22 cellular contexts compared by ENCODE assay signal in genomic region chr18:53753616-53754015, GRCh38.
DNase-seq lines count a peak whose midpoint lies in the region; ATAC-seq, FAIRE-seq and TF ChIP-seq lines count a peak whose summit lies in the region.
"Had no signal": no experiment of that assay in that cellular context is flagged by ENCODE, and none has a peak within 500 bp of the region (broad histone marks: within the 10 kb centered on the region; RNA-seq: fewer than 3 reads in every experiment).

No MANE protein-coding gene starts in this region.

- H3K79me1 ChIP-seq in mesendoderm (ENCODE audit: low read length) = no peaks in the 10 kb centered on the region

- no peaks in the 10 kb centered on the region for H3K9me3 ChIP-seq in endodermal cell (ENCODE audit: control insufficient read depth, low read length)
- H3K9me3 ChIP-seq in aorta (ENCODE audit: control insufficient read depth, low read length) = peaks cover 2% of the 10 kb centered on the region
- H3K9me3 ChIP-seq: Caco-2, SJCRH30 had no signal

- no peak for TF ChIP-seq CTCF in endodermal cell (conservative IDR thresholded peaks at IDR 0.05)

- H4K5ac ChIP-seq in mesendoderm (ENCODE audit: low read length) = no peak overlapping the region

- H3K27ac Mint-ChIP-seq in endodermal cell = no peak overlapping the region
- H3K27ac Mint-ChIP-seq: GM23338 had no signal

- no peak overlapping the region for H3K18ac ChIP-seq in mesendoderm (ENCODE audit: low read length)

- no peaks in the 10 kb centered on the region for H3K27me3 ChIP-seq in mesendoderm (ENCODE audit: insufficient read depth, low read length, poor library complexity)
- peaks cover 31% of the 10 kb centered on the region for H3K27me3 ChIP-seq in endodermal cell (ENCODE audit: control insufficient read depth, insufficient read depth, low read length, poor library complexity, severe bottlenecking)
- H3K27me3 ChIP-seq in aorta (ENCODE audit: control insufficient read depth in 1 of 2, insufficient read depth in 2 of 2, low read length in 1 of 2) = no peaks in the 10 kb centered on the region
- H3K27me3 ChIP-seq: SJCRH30 had no signal

- H3K4ac ChIP-seq in mesendoderm (ENCODE audit: low read depth, low read length) = no peak overlapping the region

- H3K79me2 ChIP-seq in mesendoderm (ENCODE audit: control insufficient read depth, insufficient read depth, low read length) = no peaks in the 10 kb centered on the region

- H3K27ac ChIP-seq in mesendoderm (ENCODE audit: low read depth, low read length) = no peak overlapping the region
- no peak overlapping the region for H3K27ac ChIP-seq in endodermal cell (ENCODE audit: low read depth, low read length)
- H3K27ac ChIP-seq in aorta (ENCODE audit: low read depth in 1 of 2, low read length in 2 of 2) = no peak overlapping the region
- H3K27ac ChIP-seq: SJCRH30 had no signal

- H2BK15ac ChIP-seq in mesendoderm (replicated peaks; ENCODE audit: low read depth) = no peak overlapping the region

- H3K36me3 ChIP-seq in mesendoderm (ENCODE audit: control insufficient read depth, insufficient read depth, low read length) (no peaks in the 10 kb centered on the region), endodermal cell (ENCODE audit: control insufficient read depth, insufficient read depth, low read length) (no peaks in the 10 kb centered on the region), aorta (ENCODE audit: control insufficient read depth in 1 of 2, insufficient read depth in 2 of 2, low read length in 1 of 2) (no peaks in the 10 kb centered on the region)
- H3K36me3 ChIP-seq: SJCRH30 had no signal

- WGBS in mesendoderm (ENCODE audit: extremely low coverage, insufficient coverage, low lambda C conversion rate) = no CpG with 5 or more reads among the region's 3 CpGs
- WGBS in endodermal cell (ENCODE audit: insufficient coverage in 1 of 2, insufficient read length in 1 of 2), 2 experiments = 40 to 79% methylated on average over 1 to 3 of the region's 3 CpGs
- 51 to 58% methylated on average over 3 of the region's 3 CpGs for WGBS in aorta, 2 donors

- no peak for TF ChIP-seq POLR2A in GM12891 (IDR thresholded peaks at IDR 0.05; ENCODE audit: low read depth, low read length)

- H3K9ac ChIP-seq in mesendoderm (ENCODE audit: low read length) = no peak overlapping the region
- H3K9ac ChIP-seq in endodermal cell (ENCODE audit: extremely low read depth, low read length, poor library complexity, severe bottlenecking) = no peak overlapping the region

- peaks cover 30% of the 10 kb centered on the region for H3K27me3 Mint-ChIP-seq in endodermal cell (ENCODE audit: insufficient read depth)

- no peak overlapping the region for H4K8ac ChIP-seq in mesendoderm (ENCODE audit: low read depth, low read length)

- no peaks in the 10 kb centered on the region for H3K36me3 Mint-ChIP-seq in endodermal cell (ENCODE audit: low read depth)

- no peak overlapping the region for H3K4me3 ChIP-seq in mesendoderm (ENCODE audit: low read length)
- H3K4me3 ChIP-seq in endodermal cell (ENCODE audit: low read length) = no peak overlapping the region
- H3K4me3 ChIP-seq in aorta (ENCODE audit: low read length in 2 of 2) = no peak overlapping the region
- H3K4me3 ChIP-seq: GM12878, GM23338, SJCRH30 had no signal

- no peaks in the 10 kb centered on the region for H3K9me3 Mint-ChIP-seq in endodermal cell
- H3K9me3 Mint-ChIP-seq: GM23338 had no signal

- DNase-seq in NCI-H146 (lab: John Stamatoyannopoulos, UW) (peak; percentile 19), NCI-H748 (lab: John Stamatoyannopoulos, UW; ENCODE audit: unreplicated experiment) (peak; percentile 92), mesendoderm (peak; percentile 53), GM12891 (ENCODE audit: insufficient read length, low spot score) (no peak), endodermal cell (no peak), aorta (no peak), DMS153 (lab: John Stamatoyannopoulos, UW) (no peak)
- DNase-seq: Caco-2, DMS53, EL, HCEC 1CT, IMR-90, NCI-H1694 treated with DMSO at 0.1 percent for 48 hours, NCI-H446, NCI-H774, SJCRH30, SW 1271, T-helper 2 cell had no signal

- H2AK5ac ChIP-seq in mesendoderm (ENCODE audit: low read length) = no peak overlapping the region

- H3K23ac ChIP-seq in mesendoderm (ENCODE audit: low read length) = no peak overlapping the region

- intact Hi-C loops in aorta (cut with DNase I) = no loop called here

- no peak for FAIRE-seq in GM12891 (lab: Jason Lieb, UNC)
- FAIRE-seq: GM12878, GM18507, HTR-8/SVneo had no signal

- no peak for ATAC-seq in aorta (ENCODE audit: low FRiP score)
- ATAC-seq: GM12878, GM23338 had no signal

- no peak overlapping the region for H2BK5ac ChIP-seq in mesendoderm (ENCODE audit: low read length)

- H3K4me2 ChIP-seq in mesendoderm (ENCODE audit: low read length) = no peak overlapping the region
- H3K4me2 ChIP-seq: GM23338 had no signal

- H3K4me3 Mint-ChIP-seq in endodermal cell = no peak overlapping the region
- H3K4me3 Mint-ChIP-seq: GM23338 had no signal

- H3K4me1 ChIP-seq in mesendoderm (ENCODE audit: control insufficient read depth, low read depth, low read length) = no peaks in the 10 kb centered on the region
- peaks cover 8% of the 10 kb centered on the region for H3K4me1 ChIP-seq in endodermal cell (ENCODE audit: control insufficient read depth, insufficient read depth, low read length)
- no peaks in the 10 kb centered on the region for H3K4me1 ChIP-seq in aorta (ENCODE audit: control insufficient read depth in 1 of 2, insufficient read depth in 2 of 2, low read length in 2 of 2)
- H3K4me1 ChIP-seq: Caco-2, SJCRH30 had no signal

- H2BK120ac ChIP-seq in mesendoderm (ENCODE audit: low read depth, low read length) = no peak overlapping the region

- no peak overlapping the region for H3K56ac ChIP-seq in mesendoderm (ENCODE audit: low read length)

- peaks cover 25% of the 10 kb centered on the region for H3K4me1 Mint-ChIP-seq in endodermal cell

TF ChIP-seq in GM12891, 5 proteins besides CTCF, POLR2A, EP300 and RAD21:
- no peak for TF ChIP-seq SPI1 (IDR thresholded peaks at IDR 0.05; ENCODE audit: low read depth, low read length)
- no peak for TF ChIP-seq POLR2AphosphoS5 (IDR thresholded peaks at IDR 0.05; ENCODE audit: low read depth, low read length)
- TF ChIP-seq PAX5 (IDR thresholded peaks at IDR 0.05; ENCODE audit: insufficient read depth, low read length, severe bottlenecking) = no peak
- TF ChIP-seq POU2F2 (IDR thresholded peaks at IDR 0.05; ENCODE audit: low read depth, low read length) = no peak
- no peak for TF ChIP-seq TAF1 (IDR thresholded peaks at IDR 0.05; ENCODE audit: low read depth, low read length)
TF ChIP-seq in GM12891: peak in this region for 0.

Comparison
In these comparisons a context has a peak if more than half of its experiments do, and no peak if none do; other contexts are left out.
1. DNase-seq: peak in NCI-H146 (single experiment), NCI-H748 (single experiment) and mesendoderm (single experiment); none in GM12891 (single experiment), endodermal cell (single experiment), aorta (0 of 2) and DMS153 (single experiment).